Comparison of ENCODE assay signal across 31 cellular contexts in genomic region chr5:127580731-127581130, GRCh38.
DNase-seq lines count a peak whose midpoint lies in the region; ATAC-seq, FAIRE-seq and TF ChIP-seq lines count a peak whose summit lies in the region.
"Had no signal": no experiment of that assay in that cellular context is flagged by ENCODE, and none has a peak within 500 bp of the region (broad histone marks: within the 10 kb centered on the region; RNA-seq: fewer than 3 reads in every experiment).

No MANE protein-coding gene starts in this region.

- no peak for TF ChIP-seq CTCF in left lung (IDR thresholded peaks at IDR 0.05)
- TF ChIP-seq CTCF in D721Med (IDR thresholded peaks at IDR 0.05; ENCODE audit: insufficient read depth, missing control alignments) = no peak

- peak; percentile 68 for ATAC-seq in GM18498 (IDR thresholded peaks at IDR 0.05; ENCODE audit: unreplicated experiment)
- peak; percentile 56 for ATAC-seq in GM18909 (IDR thresholded peaks at IDR 0.05; ENCODE audit: poor library complexity, unreplicated experiment)
- peak; percentile 49 for ATAC-seq in GM21619 (IDR thresholded peaks at IDR 0.05; ENCODE audit: unreplicated experiment)
- peak; percentile 61 for ATAC-seq in HG03432 (IDR thresholded peaks at IDR 0.05; ENCODE audit: unreplicated experiment)
- ATAC-seq in left lung = no peak
- ATAC-seq: activated CD8-positive, alpha-beta T cell treated with anti-CD3 and anti-CD28 coated beads for 36 hours; HCT116; heart left ventricle had no signal

- H3K9me3 ChIP-seq in left lung = peaks cover 0 to 3% of the 10 kb centered on the region in 2 donors
- H3K9me3 ChIP-seq: ovary had no signal

- H3K4me3 ChIP-seq in left lung = no peak overlapping the region
- H3K4me3 ChIP-seq: dorsolateral prefrontal cortex, esophagus muscularis mucosa, heart left ventricle, ovary had no signal

- intact Hi-C loops in left lung (cut with DNase I) = no loop called here

- DNase-seq in foreskin melanocyte (no peak), left lung (no peak), NOMO-1 treated with dmso at 0.1 percent for 144 hours (lab: John Stamatoyannopoulos, UW; ENCODE audit: unreplicated experiment) (no peak), D721Med (ENCODE audit: insufficient read length, low spot score) (no peak)
- DNase-seq: activated CD4-positive, CD25-positive, alpha-beta regulatory T cell treated with anti-CD3 and anti-CD28 coated beads, Interleukin-2, amount 50 U/mL, for 72 hours; activated CD8-positive, alpha-beta T cell treated with anti-CD3 and anti-CD28 coated beads for 36 hours; activated effector memory CD4-positive, alpha-beta T cell treated with Interleukin-2 at 50 U/mL for 16 hours; COR-L47; DMS79; dorsolateral prefrontal cortex; foreskin fibroblast; heart left ventricle; Kasumi-1; NCI-H1417 treated with DMSO at 0.1 percent for 48 hours; NCI-H2081 treated with DMSO at 0.1 percent for 48 hours; NCI-H2227 treated with DMSO at 0.1 percent for 48 hours; NCI-H69; ovary; SHP77 treated with DMSO at 0.1 percent for 48 hours; stimulated activated CD4-positive, alpha-beta T cell treated with anti-CD3 and anti-CD28 coated beads, Interleukin-4, amount 100 ng/mL, for 4 hours had no signal

- no peaks in the 10 kb centered on the region for H3K4me1 ChIP-seq in left lung

- no peak for FAIRE-seq in D721Med (lab: Jason Lieb, UNC)
- FAIRE-seq: endometrium, G401.6, keratinocyte, RCC 7860 had no signal

- H3K27me3 ChIP-seq in left lung = no peaks in the 10 kb centered on the region
- H3K27me3 ChIP-seq: dorsolateral prefrontal cortex, esophagus muscularis mucosa, heart left ventricle, ovary had no signal

- no peak overlapping the region for H3K27ac ChIP-seq in left lung
- H3K27ac ChIP-seq: C4-2B, dorsolateral prefrontal cortex, esophagus muscularis mucosa, heart left ventricle, ovary had no signal

- H3K36me3 ChIP-seq in left lung = no peaks in the 10 kb centered on the region
- H3K36me3 ChIP-seq: esophagus muscularis mucosa, heart left ventricle, ovary had no signal
